1 cellular context compared by ENCODE assay signal in the genomic region with DNA sequence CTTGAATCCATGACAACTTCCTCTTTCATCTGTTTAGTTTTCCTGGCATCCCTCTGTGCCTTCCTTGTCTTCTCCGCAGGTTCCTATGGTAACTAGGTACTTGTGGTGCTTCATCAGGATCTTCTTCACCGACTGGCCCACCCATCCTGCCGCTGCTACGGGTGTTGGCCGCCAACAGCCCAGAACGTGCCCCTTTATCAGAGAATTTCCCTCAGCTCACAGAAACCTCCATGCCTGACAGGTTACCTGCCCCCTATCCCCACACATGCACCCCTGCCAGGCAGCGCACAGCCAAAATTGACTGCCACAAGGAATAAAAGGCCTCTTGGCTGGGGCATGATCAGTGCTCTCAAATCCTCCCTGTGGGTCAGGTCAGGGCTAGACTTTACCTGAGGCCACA.
TF ChIP-seq lines count a peak whose summit lies in the region.

No MANE protein-coding gene starts in this region.

TF ChIP-seq in IMR-90, 13 proteins besides CTCF, POLR2A, EP300 and RAD21:
- TF ChIP-seq ELK1 (IDR thresholded peaks at IDR 0.05; ENCODE audit: borderline replicate concordance, low read depth, low read length) = no peak
- TF ChIP-seq MAZ (IDR thresholded peaks at IDR 0.05; ENCODE audit: borderline replicate concordance, low read depth, low read length) = no peak
- TF ChIP-seq CHD1 (IDR thresholded peaks at IDR 0.05; ENCODE audit: low read depth, low read length) = no peak
- no peak for TF ChIP-seq MAFK (IDR thresholded peaks at IDR 0.05; ENCODE audit: low read depth, low read length)
- no peak for TF ChIP-seq NFE2L2 (IDR thresholded peaks at IDR 0.05; ENCODE audit: low read depth, low read length)
